In the genomic region with DNA sequence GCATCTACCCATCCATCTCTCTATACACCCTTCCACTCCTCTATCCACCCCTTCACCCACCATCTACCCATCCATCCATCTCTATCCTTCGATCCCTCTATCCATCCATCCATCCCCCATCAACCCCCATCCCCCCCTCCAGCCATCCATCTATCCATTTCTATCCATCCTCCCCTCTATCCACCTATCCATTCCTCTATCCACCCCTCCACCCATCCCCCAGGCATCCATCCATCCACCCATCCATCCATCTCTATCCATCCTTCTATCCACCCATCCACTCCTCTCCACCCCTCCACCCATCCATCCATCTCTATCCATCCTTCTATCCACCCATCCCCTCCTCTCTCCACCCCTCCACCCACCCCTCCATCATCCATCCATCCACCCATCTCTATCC, we compare ENCODE assay signal across 11 cellular contexts. TPM values are rescaled to one million over a fixed set of nuclear protein-coding genes. Genes with fewer than 3 reads are reported as not detected.
"Had no signal": no experiment of that assay in that cellular context is flagged by ENCODE, and none has a peak within 500 bp of the region (broad histone marks: within the 10 kb centered on the region; RNA-seq: fewer than 3 reads in every experiment).

No MANE protein-coding gene starts in this region.

- FAIRE-seq: H1, H54, HepG2 had no signal

- H3K27ac ChIP-seq: HL-60, KMS-11 had no signal

- DNase-seq: H9, HCEC 1CT, HFFc6, KBM-7 had no signal

- H3K36me3 Mint-ChIP-seq: IgD-negative memory B cell had no signal

- H3K4me2 ChIP-seq: GM23338, KMS-11 had no signal

- H3K9me3 Mint-ChIP-seq: HFFc6, IgD-negative memory B cell had no signal

- H3K4me1 Mint-ChIP-seq: GM23338 had no signal

- H3K27ac Mint-ChIP-seq: GM23338, H9, HFFc6 had no signal

- ATAC-seq: GM23338, HepG2 had no signal

- H3K4me3 Mint-ChIP-seq: GM23338, H9, HFFc6 had no signal

- H3K4me3 ChIP-seq: GM23338 had no signal

RNA-seq across cellular contexts. Expression of gene GPR132, which starts 17.5 kb away (rescaled TPM):
- total RNA-seq: H1, HepG2 had no signal
- polyA plus RNA-seq: GM23338, HepG2 had no signal
